Comparison of ENCODE assay signal across 1 cellular context in genomic region chr5:143405063-143405746, GRCh38.
TF ChIP-seq lines count a peak whose summit lies in the region.

No MANE protein-coding gene starts in this region.

TF ChIP-seq in SK-N-SH, 30 proteins besides CTCF, POLR2A, EP300 and RAD21 (continued from another document):
- TF ChIP-seq, protein P1, sequence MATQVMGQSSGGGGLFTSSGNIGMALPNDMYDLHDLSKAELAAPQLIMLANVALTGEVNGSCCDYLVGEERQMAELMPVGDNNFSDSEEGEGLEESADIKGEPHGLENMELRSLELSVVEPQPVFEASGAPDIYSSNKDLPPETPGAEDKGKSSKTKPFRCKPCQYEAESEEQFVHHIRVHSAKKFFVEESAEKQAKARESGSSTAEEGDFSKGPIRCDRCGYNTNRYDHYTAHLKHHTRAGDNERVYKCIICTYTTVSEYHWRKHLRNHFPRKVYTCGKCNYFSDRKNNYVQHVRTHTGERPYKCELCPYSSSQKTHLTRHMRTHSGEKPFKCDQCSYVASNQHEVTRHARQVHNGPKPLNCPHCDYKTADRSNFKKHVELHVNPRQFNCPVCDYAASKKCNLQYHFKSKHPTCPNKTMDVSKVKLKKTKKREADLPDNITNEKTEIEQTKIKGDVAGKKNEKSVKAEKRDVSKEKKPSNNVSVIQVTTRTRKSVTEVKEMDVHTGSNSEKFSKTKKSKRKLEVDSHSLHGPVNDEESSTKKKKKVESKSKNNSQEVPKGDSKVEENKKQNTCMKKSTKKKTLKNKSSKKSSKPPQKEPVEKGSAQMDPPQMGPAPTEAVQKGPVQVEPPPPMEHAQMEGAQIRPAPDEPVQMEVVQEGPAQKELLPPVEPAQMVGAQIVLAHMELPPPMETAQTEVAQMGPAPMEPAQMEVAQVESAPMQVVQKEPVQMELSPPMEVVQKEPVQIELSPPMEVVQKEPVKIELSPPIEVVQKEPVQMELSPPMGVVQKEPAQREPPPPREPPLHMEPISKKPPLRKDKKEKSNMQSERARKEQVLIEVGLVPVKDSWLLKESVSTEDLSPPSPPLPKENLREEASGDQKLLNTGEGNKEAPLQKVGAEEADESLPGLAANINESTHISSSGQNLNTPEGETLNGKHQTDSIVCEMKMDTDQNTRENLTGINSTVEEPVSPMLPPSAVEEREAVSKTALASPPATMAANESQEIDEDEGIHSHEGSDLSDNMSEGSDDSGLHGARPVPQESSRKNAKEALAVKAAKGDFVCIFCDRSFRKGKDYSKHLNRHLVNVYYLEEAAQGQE (IDR thresholded peaks at IDR 0.05; ENCODE audit: low read depth, low read length) = no peak
- TF ChIP-seq FOXJ3 (CRISPR knock-in tag; IDR thresholded peaks at IDR 0.05) (no peak), CHD2 (IDR thresholded peaks at IDR 0.05; ENCODE audit: low read length, partially characterized antibody) (peak; percentile 22), FOXM1 (IDR thresholded peaks at IDR 0.05; ENCODE audit: low read depth) (no peak), ELF1 (IDR thresholded peaks at IDR 0.05) (peak; percentile 69), USF2 (IDR thresholded peaks at IDR 0.05; ENCODE audit: borderline replicate concordance, low read depth, low read length) (no peak), SMC3 (IDR thresholded peaks at IDR 0.05; ENCODE audit: low read depth, low read length) (no peak), JUND (IDR thresholded peaks at IDR 0.05) (no peak), RXRA (IDR thresholded peaks at IDR 0.05; ENCODE audit: borderline replicate concordance, low read depth) (no peak), TCF12 (IDR thresholded peaks at IDR 0.05) (no peak), POLR2AphosphoS5 (IDR thresholded peaks at IDR 0.05; ENCODE audit: low read depth, low read length) (peak; percentile 70), TAF1 (IDR thresholded peaks at IDR 0.05; ENCODE audit: borderline replicate concordance, low read depth, low read length) (peak; percentile 78; the same call in 1 of the 2 replicates), GABPA (IDR thresholded peaks at IDR 0.05; ENCODE audit: low read depth) (peak; percentile 76), USF1 (IDR thresholded peaks at IDR 0.05; ENCODE audit: borderline replicate concordance, low read depth) (no peak), TEAD4 (IDR thresholded peaks at IDR 0.05; ENCODE audit: borderline replicate concordance, insufficient read depth) (no peak), FOSL2 (IDR thresholded peaks at IDR 0.05; ENCODE audit: borderline replicate concordance, low read depth) (no peak), RCOR1 (IDR thresholded peaks at IDR 0.05; ENCODE audit: low read length) (no peak), MEF2A (IDR thresholded peaks at IDR 0.05; ENCODE audit: borderline replicate concordance, low read depth) (no peak), NFIC (IDR thresholded peaks at IDR 0.05; ENCODE audit: borderline replicate concordance) (peak; percentile 40; the same call in 1 of the 2 replicates), YY1 (IDR thresholded peaks at IDR 0.05; ENCODE audit: low read depth) (peak; percentile 100)
- TF ChIP-seq, protein P2, sequence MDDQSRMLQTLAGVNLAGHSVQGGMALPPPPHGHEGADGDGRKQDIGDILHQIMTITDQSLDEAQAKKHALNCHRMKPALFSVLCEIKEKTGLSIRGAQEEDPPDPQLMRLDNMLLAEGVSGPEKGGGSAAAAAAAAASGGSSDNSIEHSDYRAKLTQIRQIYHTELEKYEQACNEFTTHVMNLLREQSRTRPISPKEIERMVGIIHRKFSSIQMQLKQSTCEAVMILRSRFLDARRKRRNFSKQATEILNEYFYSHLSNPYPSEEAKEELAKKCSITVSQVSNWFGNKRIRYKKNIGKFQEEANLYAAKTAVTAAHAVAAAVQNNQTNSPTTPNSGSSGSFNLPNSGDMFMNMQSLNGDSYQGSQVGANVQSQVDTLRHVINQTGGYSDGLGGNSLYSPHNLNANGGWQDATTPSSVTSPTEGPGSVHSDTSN (IDR thresholded peaks at IDR 0.05) = no peak; the same call in 1 of the 2 replicates
- TF ChIP-seq, protein P3, sequence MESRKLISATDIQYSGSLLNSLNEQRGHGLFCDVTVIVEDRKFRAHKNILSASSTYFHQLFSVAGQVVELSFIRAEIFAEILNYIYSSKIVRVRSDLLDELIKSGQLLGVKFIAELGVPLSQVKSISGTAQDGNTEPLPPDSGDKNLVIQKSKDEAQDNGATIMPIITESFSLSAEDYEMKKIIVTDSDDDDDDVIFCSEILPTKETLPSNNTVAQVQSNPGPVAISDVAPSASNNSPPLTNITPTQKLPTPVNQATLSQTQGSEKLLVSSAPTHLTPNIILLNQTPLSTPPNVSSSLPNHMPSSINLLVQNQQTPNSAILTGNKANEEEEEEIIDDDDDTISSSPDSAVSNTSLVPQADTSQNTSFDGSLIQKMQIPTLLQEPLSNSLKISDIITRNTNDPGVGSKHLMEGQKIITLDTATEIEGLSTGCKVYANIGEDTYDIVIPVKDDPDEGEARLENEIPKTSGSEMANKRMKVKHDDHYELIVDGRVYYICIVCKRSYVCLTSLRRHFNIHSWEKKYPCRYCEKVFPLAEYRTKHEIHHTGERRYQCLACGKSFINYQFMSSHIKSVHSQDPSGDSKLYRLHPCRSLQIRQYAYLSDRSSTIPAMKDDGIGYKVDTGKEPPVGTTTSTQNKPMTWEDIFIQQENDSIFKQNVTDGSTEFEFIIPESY (IDR thresholded peaks at IDR 0.05; ENCODE audit: borderline replicate concordance, low read depth) = no peak
- TF ChIP-seq, protein P4, sequence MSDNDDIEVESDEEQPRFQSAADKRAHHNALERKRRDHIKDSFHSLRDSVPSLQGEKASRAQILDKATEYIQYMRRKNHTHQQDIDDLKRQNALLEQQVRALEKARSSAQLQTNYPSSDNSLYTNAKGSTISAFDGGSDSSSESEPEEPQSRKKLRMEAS (IDR thresholded peaks at IDR 0.05; ENCODE audit: low read depth) = peak; percentile 59; the same call in 1 of the 2 replicates
